Comparison of ENCODE assay signal across 10 cellular contexts in genomic region chr22:24289781-24290181, GRCh38. TPM values are rescaled to one million over a fixed set of nuclear protein-coding genes. Genes with fewer than 3 reads are reported as not detected.
DNase-seq lines count a peak whose midpoint lies in the region; ATAC-seq, FAIRE-seq and TF ChIP-seq lines count a peak whose summit lies in the region.
"Had no signal": no experiment of that assay in that cellular context is flagged by ENCODE, and none has a peak within 500 bp of the region (broad histone marks: within the 10 kb centered on the region; RNA-seq: fewer than 3 reads in every experiment).

No MANE protein-coding gene starts in this region.

- no peak overlapping the region for H3K4ac ChIP-seq in H1 (replicated peaks; ENCODE audit: insufficient read length, low read depth, low read length)

- H3K23ac ChIP-seq in H1 (ENCODE audit: insufficient read length), result no peak overlapping the region

- no peak overlapping the region for H4K8ac ChIP-seq in H1 (ENCODE audit: extremely low read depth, insufficient read depth, low read length)

- no peak overlapping the region for H3K18ac ChIP-seq in H1 (ENCODE audit: extremely low read depth, low read length)

- no peak overlapping the region for H2AFZ ChIP-seq in H1 (ENCODE audit: low read length)

- H4K91ac ChIP-seq in H1 (replicated peaks; ENCODE audit: insufficient read length, low read length), result no peak overlapping the region

- H4K5ac ChIP-seq in H1 (ENCODE audit: insufficient read length, low read depth, low read length), result no peak overlapping the region

- no peak overlapping the region for H2BK20ac ChIP-seq in H1 (ENCODE audit: low read length)

- POLR2A ChIA-PET in H1 (lab: Charles Lee; ENCODE audit: partially characterized antibody), result interaction anchor here (0.6 to 1.0 kb wide), 2 partner anchors 19 to 433 kb away, joined by 3 read pairs; partner anchors contain the start of gene SPECC1L
- POLR2A ChIA-PET in naive thymus-derived CD4-positive, alpha-beta T cell (lab: Charles Lee), result no interaction called here

- TF ChIP-seq CTCF in H1 (IDR thresholded peaks at IDR 0.05; ENCODE audit: control extremely low read depth in 1 of 3, insufficient read depth in 1 of 3, low read depth in 1 of 3, low read length in 3 of 3) (no peak), mucosa of descending colon (IDR thresholded peaks at IDR 0.05) (no peak)

- H3K4me3 ChIP-seq in H1 (ENCODE audit: extremely low read depth in 1 of 4, insufficient read depth in 2 of 4, low read depth in 3 of 4, low read length in 4 of 4), result no peak overlapping the region
- no peak overlapping the region for H3K4me3 ChIP-seq in mucosa of rectum (ENCODE audit: low read length in 2 of 2)
- H3K4me3 ChIP-seq in naive thymus-derived CD4-positive, alpha-beta T cell (ENCODE audit: low read length), result no peak overlapping the region
- H3K4me3 ChIP-seq in mucosa of descending colon, result no peak overlapping the region

- TF ChIP-seq POLR2A in H1 (IDR thresholded peaks at IDR 0.05; ENCODE audit: control extremely low read depth in 1 of 2, low read depth in 2 of 2, low read length in 2 of 2), result no peak

- peaks cover 0 to 1% (median 0%) of the 10 kb centered on the region in 11 donors for H3K9me3 Mint-ChIP-seq in naive thymus-derived CD4-positive, alpha-beta T cell
- H3K9me3 Mint-ChIP-seq: activated naive CD8-positive, alpha-beta T cell treated with anti-CD3 and anti-CD28 coated beads, Interleukin-2, amount 50 U/mL, for 24 hours had no signal

- no peak for TF ChIP-seq RAD21 in H1 (IDR thresholded peaks at IDR 0.05 in 1 of 2, conservative IDR thresholded peaks at IDR 0.05 in 1 of 2; ENCODE audit: low read depth in 2 of 2, low read length in 2 of 2)

- H3K79me2 ChIP-seq in H1 (ENCODE audit: control insufficient read depth in 1 of 2, insufficient read depth in 2 of 2, low read length in 2 of 2), result peaks cover 0 to 66% of the 10 kb centered on the region in 2 experiments; a peak in 3 of 4 replicates

- CTCF ChIA-PET in H1 (lab: Charles Lee; ENCODE audit: partially characterized antibody), result interaction anchor here (0.8 kb wide), 1 partner anchor 17 kb away, joined by 3 read pairs; no protein-coding TSS in a partner anchor
- CTCF ChIA-PET in naive thymus-derived CD4-positive, alpha-beta T cell (lab: Charles Lee), result no interaction called here

- peaks cover 9% of the 10 kb centered on the region for H3K79me1 ChIP-seq in H1 (ENCODE audit: low read depth, low read length)

- H2BK120ac ChIP-seq in H1 (replicated peaks; ENCODE audit: low read depth, low read length), result no peak overlapping the region

- no peak overlapping the region for H3K4me2 ChIP-seq in H1 (ENCODE audit: insufficient read depth in 1 of 2, low read depth in 2 of 2, low read length in 2 of 2)

- no peak overlapping the region for H3K14ac ChIP-seq in H1 (ENCODE audit: insufficient read length)

- H3K4me3 Mint-ChIP-seq in naive thymus-derived CD4-positive, alpha-beta T cell, result no peak overlapping the region
- H3K4me3 Mint-ChIP-seq: activated naive CD8-positive, alpha-beta T cell treated with anti-CD3 and anti-CD28 coated beads, Interleukin-2, amount 50 U/mL, for 24 hours had no signal

- 87% methylated on average over 4 of the region's 4 CpGs; no CpG with 5 or more reads in 1 of the 2 experiments for WGBS in H1 (ENCODE audit: extremely low coverage in 1 of 2, insufficient coverage in 1 of 2, insufficient read length in 1 of 2, insufficient replicate concordance in 2 of 2, low coverage in 1 of 2, low lambda C conversion rate in 2 of 2, missing lambda C conversion rate in 1 of 2), 2 experiments

- no peak overlapping the region for H2BK12ac ChIP-seq in H1 (ENCODE audit: low read depth, low read length)

- H3K27ac Mint-ChIP-seq in naive thymus-derived CD4-positive, alpha-beta T cell, result peak overlapping the region in 3 of 9 donors; percentile 14 to 51 (median 43)
- H3K27ac Mint-ChIP-seq: activated naive CD8-positive, alpha-beta T cell treated with anti-CD3 and anti-CD28 coated beads, Interleukin-2, amount 50 U/mL, for 24 hours had no signal

- H3K36me3 ChIP-seq in H1 (ENCODE audit: control insufficient read depth in 2 of 4, insufficient read depth in 4 of 4, low read length in 3 of 4) (no peaks in the 10 kb centered on the region), mucosa of rectum (ENCODE audit: control insufficient read depth in 2 of 2, insufficient read depth in 2 of 2, low read length in 2 of 2) (peaks cover 0 to 4% of the 10 kb centered on the region in 2 donors), mucosa of descending colon (ENCODE audit: low read depth) (no peaks in the 10 kb centered on the region)
- no peaks in the 10 kb centered on the region for H3K36me3 ChIP-seq in naive thymus-derived CD4-positive, alpha-beta T cell (ENCODE audit: control insufficient read depth in 2 of 3, insufficient read depth in 3 of 3, low read length in 3 of 3)

- no peak for FAIRE-seq in H1 (lab: Jason Lieb, UNC)

- ATAC-seq in Right ventricle myocardium superior (ENCODE audit: poor library complexity), result peak; percentile 4
- ATAC-seq in naive thymus-derived CD4-positive, alpha-beta T cell, result no peak
- ATAC-seq in GM18517 (IDR thresholded peaks at IDR 0.05; ENCODE audit: unreplicated experiment), result no peak
- ATAC-seq in mucosa of descending colon, result no peak
- ATAC-seq in GM18868 (IDR thresholded peaks at IDR 0.05; ENCODE audit: unreplicated experiment), result no peak
- ATAC-seq: activated naive CD8-positive, alpha-beta T cell treated with anti-CD3 and anti-CD28 coated beads, Interleukin-2, amount 50 U/mL, for 24 hours had no signal

- H3K9ac ChIP-seq in H1 (replicated peaks in 1 of 4; ENCODE audit: extremely low read depth in 1 of 4, low read depth in 3 of 4, low read length in 3 of 4), result no peak overlapping the region
- peak overlapping the region in 1 of 2 donors; percentile 21 for H3K9ac ChIP-seq in mucosa of rectum (ENCODE audit: low read depth in 1 of 2, low read length in 2 of 2)

- peaks cover 6 to 13% of the 10 kb centered on the region in 2 experiments for H4K20me1 ChIP-seq in H1 (replicated peaks in 1 of 2; ENCODE audit: control insufficient read depth in 1 of 2, insufficient read depth in 2 of 2, low read length in 2 of 2)

- H3K27me3 ChIP-seq in H1 (replicated peaks in 1 of 4; ENCODE audit: control insufficient read depth in 3 of 4, extremely low read depth in 1 of 4, insufficient read depth in 3 of 4, low read length in 3 of 4) (no peaks in the 10 kb centered on the region), mucosa of rectum (ENCODE audit: control insufficient read depth in 2 of 2, insufficient read depth in 2 of 2, low read length in 2 of 2) (no peaks in the 10 kb centered on the region)
- no peaks in the 10 kb centered on the region for H3K27me3 ChIP-seq in naive thymus-derived CD4-positive, alpha-beta T cell (ENCODE audit: control insufficient read depth in 2 of 2, insufficient read depth in 2 of 2, low read length in 2 of 2)

- H2AK5ac ChIP-seq in H1 (ENCODE audit: low read depth, low read length), result peak overlapping the region; percentile 18; the same call in 1 of the 2 replicates

- H2BK5ac ChIP-seq in H1 (ENCODE audit: low read depth, low read length), result no peak overlapping the region

- peaks cover 0 to 2% (median 1%) of the 10 kb centered on the region in 4 experiments; a peak in 3 of 7 replicates for H3K4me1 ChIP-seq in H1 (replicated peaks in 1 of 4; ENCODE audit: control insufficient read depth in 3 of 4, insufficient read depth in 4 of 4, low read length in 3 of 4)
- peaks cover 18 to 37% of the 10 kb centered on the region in 2 donors for H3K4me1 ChIP-seq in mucosa of rectum (ENCODE audit: control insufficient read depth in 2 of 2, insufficient read depth in 2 of 2, low read length in 2 of 2)
- peaks cover 7 to 9% of the 10 kb centered on the region in 2 donors for H3K4me1 ChIP-seq in naive thymus-derived CD4-positive, alpha-beta T cell (ENCODE audit: control insufficient read depth in 2 of 2, insufficient read depth in 2 of 2, low read length in 2 of 2)
- H3K4me1 ChIP-seq in mucosa of descending colon (ENCODE audit: low read depth), result peaks cover 29% of the 10 kb centered on the region

- DNase-seq in Right ventricle myocardium superior (no peak), cardiac septum (ENCODE audit: low spot score) (no peak), H1 (ENCODE audit: low read depth in 1 of 2, low spot score in 2 of 2) (no peak), mucosa of descending colon (no peak)
- no peak for DNase-seq in naive thymus-derived CD4-positive, alpha-beta T cell
- DNase-seq: activated naive CD8-positive, alpha-beta T cell treated with anti-CD3 and anti-CD28 coated beads, Interleukin-2, amount 50 U/mL, for 24 hours; NCI-H2081 treated with DMSO at 0.1 percent for 48 hours had no signal

- H2BK15ac ChIP-seq in H1 (ENCODE audit: low read length), result no peak overlapping the region

- intact Hi-C loops in Right ventricle myocardium superior (cut with DNase I) (no loop called here), cardiac septum (cut with DNase I) (no loop called here), mucosa of descending colon (cut with DNase I, micrococcal nuclease) (no loop called here)
- intact Hi-C loops in naive thymus-derived CD4-positive, alpha-beta T cell (cut with micrococcal nuclease), result no loop called here

- H3K56ac ChIP-seq in H1 (replicated peaks; ENCODE audit: insufficient read length, low read depth, low read length), result no peak overlapping the region

- H3K36me3 Mint-ChIP-seq in naive thymus-derived CD4-positive, alpha-beta T cell, result peaks cover 0 to 8% (median 0%) of the 10 kb centered on the region in 5 donors

- TF ChIP-seq EP300 in H1 (IDR thresholded peaks at IDR 0.05; ENCODE audit: borderline replicate concordance in 1 of 2, low read depth in 2 of 2, low read length in 2 of 2), result no peak

- H3K27ac ChIP-seq in H1 (ENCODE audit: low read depth, low read length) (no peak overlapping the region), mucosa of rectum (ENCODE audit: low read depth in 2 of 2, low read length in 2 of 2) (peak overlapping the region; percentile 56 to 58)
- no peak overlapping the region for H3K27ac ChIP-seq in naive thymus-derived CD4-positive, alpha-beta T cell (ENCODE audit: low read depth, low read length)

- no peaks in the 10 kb centered on the region for H3K9me3 ChIP-seq in H1 (ENCODE audit: insufficient read depth in 2 of 2, low read depth in 1 of 2, low read length in 1 of 2)
- H3K9me3 ChIP-seq in mucosa of rectum (ENCODE audit: control insufficient read depth in 2 of 2, low read length in 2 of 2), result no peaks in the 10 kb centered on the region
- H3K9me3 ChIP-seq in naive thymus-derived CD4-positive, alpha-beta T cell (ENCODE audit: control insufficient read depth in 2 of 3, low read length in 3 of 3), result no peaks in the 10 kb centered on the region
- H3K9me3 ChIP-seq in mucosa of descending colon, result no peaks in the 10 kb centered on the region

- H3K4me1 Mint-ChIP-seq in naive thymus-derived CD4-positive, alpha-beta T cell, result peaks cover 18 to 55% (median 50%) of the 10 kb centered on the region in 7 donors

- no peaks in the 10 kb centered on the region for H3K23me2 ChIP-seq in H1 (ENCODE audit: low read depth, low read length)

- H3K27me3 Mint-ChIP-seq in naive thymus-derived CD4-positive, alpha-beta T cell, result no peaks in the 10 kb centered on the region
- H3K27me3 Mint-ChIP-seq: activated naive CD8-positive, alpha-beta T cell treated with anti-CD3 and anti-CD28 coated beads, Interleukin-2, amount 50 U/mL, for 24 hours had no signal

RNA-seq across cellular contexts. Expression of gene SPECC1L, which starts 19.1 kb away (rescaled TPM):
- total RNA-seq in Right ventricle myocardium superior, result 41.1 TPM
- total RNA-seq in cardiac septum, result 52.8 TPM
- 61.6 and 66.4 TPM in 2 replicates for total RNA-seq in H1 (2021; fragmentation: NEBNext Ultra II Directional; extraction: Animal tissue kit (Norgen Biotek cat#: 25700))
- 15.7 and 16.4 TPM in 2 replicates for polyA plus RNA-seq in H1 (2011; rRNA removed)
- 20.7 TPM for polyA plus RNA-seq in H1 (2011; cell fraction: cytosol; rRNA removed)
- 36.2 TPM for polyA plus RNA-seq in H1 (2011; cell fraction: nucleus; rRNA removed)
- polyA plus RNA-seq in H1 (2012, experiment 1 of 2), result 25.4 to 29.1 TPM (median 26.5 TPM) in 4 replicates
- polyA plus RNA-seq in H1 (2012, experiment 2 of 2), result 2.6 TPM
- polyA plus RNA-seq in H1 (2013, experiment 1 of 2), result 18.8 TPM
- polyA plus RNA-seq in H1 (2013, experiment 2 of 2), result 18.6 TPM
- 43.5 and 46.1 TPM in 2 replicates for polyA minus RNA-seq in H1 (2011; rRNA and poly(A)+ RNA removed)
- 21.0 TPM for polyA minus RNA-seq in H1 (2011; cell fraction: cytosol; rRNA and poly(A)+ RNA removed)
- polyA minus RNA-seq in H1 (2011; cell fraction: nucleus; rRNA and poly(A)+ RNA removed), result 49.8 TPM
- total RNA-seq in naive thymus-derived CD4-positive, alpha-beta T cell, result 10 to 100 TPM; 39.5 to 69.0 (median 51.3) TPM
- polyA plus RNA-seq in naive thymus-derived CD4-positive, alpha-beta T cell, result 10 to 100 TPM; 14.6 to 18.4 TPM
- total RNA-seq in mucosa of descending colon, result 100 to 1,000 TPM in 2 of 3 donors, 10 to 100 TPM in 1; 78.7 to 116 (median 105) TPM

RNA-seq across cellular contexts. Expression of gene GGT5, which starts 44.9 kb away (rescaled TPM):
- total RNA-seq in Right ventricle myocardium superior (21.0 TPM), cardiac septum (12.2 TPM), mucosa of descending colon (10 to 100 TPM in 1 of 3 donors, 1 to 10 TPM in 2; 2.3 to 14.7 (median 6.6) TPM)
- total RNA-seq in H1 (2021; fragmentation: NEBNext Ultra II Directional; extraction: Animal tissue kit (Norgen Biotek cat#: 25700)), result not detected in 2 replicates
- 0.05 and 0.24 TPM in 2 replicates for polyA plus RNA-seq in H1 (2011; rRNA removed)
- not detected for polyA plus RNA-seq in H1 (2011; cell fraction: cytosol; rRNA removed)
- polyA plus RNA-seq in H1 (2011; cell fraction: nucleus; rRNA removed), result 0.16 TPM
- not detected in 4 replicates for polyA plus RNA-seq in H1 (2012, experiment 1 of 2)
- polyA plus RNA-seq in H1 (2012, experiment 2 of 2), result not detected
- not detected for polyA plus RNA-seq in H1 (2013, experiment 1 of 2)
- not detected for polyA plus RNA-seq in H1 (2013, experiment 2 of 2)
- polyA minus RNA-seq in H1 (2011; rRNA and poly(A)+ RNA removed), result not detected in 2 replicates
- polyA minus RNA-seq in H1 (2011; cell fraction: cytosol; rRNA and poly(A)+ RNA removed), result not detected
- polyA minus RNA-seq in H1 (2011; cell fraction: nucleus; rRNA and poly(A)+ RNA removed), result 0.10 TPM
- under 1 TPM in 4 of 5 experiments, not detected in 1; 0.14 to 0.77 (median 0.42) TPM for total RNA-seq in naive thymus-derived CD4-positive, alpha-beta T cell
- polyA plus RNA-seq in naive thymus-derived CD4-positive, alpha-beta T cell, result not detected

Comparison
In these comparisons a context has a peak if more than half of its experiments do, and no peak if none do; other contexts are left out.
1. H3K27ac ChIP-seq: peak in mucosa of rectum (2 of 2); none in H1 (single experiment) and naive thymus-derived CD4-positive, alpha-beta T cell (single experiment).